ENCODE assay signal across 10 cellular contexts in the genomic region with DNA sequence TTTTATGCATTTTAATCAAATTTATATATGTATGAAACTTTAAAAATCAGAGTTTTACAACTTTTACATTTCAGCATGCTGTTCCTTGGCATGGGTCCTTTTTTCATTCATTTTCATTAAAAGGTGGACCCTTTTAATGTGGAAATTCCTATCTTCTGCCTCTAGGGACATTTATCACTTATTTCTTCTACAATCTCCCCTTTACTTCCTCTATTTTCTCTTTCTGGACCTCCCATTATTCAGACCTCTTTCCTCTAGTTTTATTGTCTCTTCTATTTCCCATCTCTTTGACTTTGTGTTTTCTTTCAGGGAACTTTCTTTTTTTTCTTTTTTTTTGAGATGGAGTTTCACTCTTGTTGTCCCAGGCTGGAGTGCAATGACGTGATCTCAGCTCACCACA. TPM values are rescaled to one million over a fixed set of nuclear protein-coding genes. Genes with fewer than 3 reads are reported as not detected.
DNase-seq lines count a peak whose midpoint lies in the region; ATAC-seq and TF ChIP-seq lines count a peak whose summit lies in the region.
"Had no signal": no experiment of that assay in that cellular context is flagged by ENCODE, and none has a peak within 500 bp of the region (broad histone marks: within the 10 kb centered on the region; RNA-seq: fewer than 3 reads in every experiment).

No MANE protein-coding gene starts in this region.

- H3K27me3 ChIP-seq in BLaER1 (peaks cover 38% of the 10 kb centered on the region), HUES64 (ENCODE audit: insufficient read depth, low read length) (peaks cover 50% of the 10 kb centered on the region)

- H3K9ac ChIP-seq in BLaER1, result no peak overlapping the region
- H3K9ac ChIP-seq in HUES64 (ENCODE audit: low read depth, low read length), result no peak overlapping the region

- H3K4me1 Mint-ChIP-seq in activated T-helper 2 cell treated with anti-CD3 and anti-CD28 coated beads, Interferon-gamma antibody, Interleukin-2, Interleukin-4, amounts not matched to agents 10 μg/mL and 5 μg/mL and 100 μg/mL, durations not matched to agents 14 hours and 24 hours and 36 hours (ENCODE audit: low read depth), result peaks cover 5% of the 10 kb centered on the region
- H3K4me1 Mint-ChIP-seq in mesothelial cell of epicardium, result peaks cover 6% of the 10 kb centered on the region
- H3K4me1 Mint-ChIP-seq in activated CD4-positive, alpha-beta T cell treated with anti-CD3 and anti-CD28 coated beads for 36 hours, result peaks cover 5% of the 10 kb centered on the region

- no peaks in the 10 kb centered on the region for H3K9me3 Mint-ChIP-seq in activated T-helper 2 cell treated with anti-CD3 and anti-CD28 coated beads, Interferon-gamma antibody, Interleukin-2, Interleukin-4, amounts not matched to agents 10 μg/mL and 5 μg/mL and 100 μg/mL, durations not matched to agents 14 hours and 24 hours and 36 hours
- no peaks in the 10 kb centered on the region for H3K9me3 Mint-ChIP-seq in mesothelial cell of epicardium
- H3K9me3 Mint-ChIP-seq in activated CD4-positive, alpha-beta T cell treated with anti-CD3 and anti-CD28 coated beads for 36 hours (ENCODE audit: low read depth), result no peaks in the 10 kb centered on the region

- H3K4me2 ChIP-seq in BLaER1, result peak overlapping the region; percentile 88

- H4K20me1 ChIP-seq in BLaER1, result peaks cover 10% of the 10 kb centered on the region

- 52% methylated on average over 1 of the region's 1 CpG for WGBS in HUES64

- ATAC-seq in activated CD4-positive, alpha-beta T cell treated with anti-CD3 and anti-CD28 coated beads for 36 hours, result no peak

- H3K27ac ChIP-seq in BLaER1 (no peak overlapping the region), HUES64 (ENCODE audit: low read depth, low read length) (no peak overlapping the region)

- H3K4me1 ChIP-seq in BLaER1 (peaks cover 39% of the 10 kb centered on the region), HUES64 (ENCODE audit: insufficient read depth, low read length) (peaks cover 8% of the 10 kb centered on the region; the same call in 1 of the 2 replicates)

- CTCF ChIA-PET in activated CD4-positive, alpha-beta T cell treated with anti-CD3 and anti-CD28 coated beads for 36 hours (lab: Charles Lee), result interaction anchor here (0.9 to 1.5 kb wide), 5 partner anchors 8 to 55 kb away, joined by 3 to 4 read pairs (median 3); no protein-coding TSS in a partner anchor

- H3K4me3 ChIP-seq in BLaER1 (no peak overlapping the region), HUES64 (ENCODE audit: low read length) (peak overlapping the region; percentile 66)

- H3K36me3 ChIP-seq in BLaER1 (no peaks in the 10 kb centered on the region), HUES64 (ENCODE audit: insufficient read depth, low read length) (no peaks in the 10 kb centered on the region)

- DNase-seq in activated T-helper 2 cell treated with anti-CD3 and anti-CD28 coated beads, Interferon-gamma antibody, Interleukin-2, Interleukin-4, amounts not matched to agents 10 μg/mL and 5 μg/mL and 100 μg/mL, durations not matched to agents 14 hours and 24 hours and 36 hours (ENCODE audit: low spot score), result no peak
- no peak for DNase-seq in mesothelial cell of epicardium (ENCODE audit: low spot score in 2 of 2, unreplicated experiment in 2 of 2)
- DNase-seq in dedifferentiated amniotic fluid mesenchymal stem cell (ENCODE audit: extremely low spot score), result no peak
- DNase-seq in iPS-NIHi7 (ENCODE audit: extremely low spot score), result no peak
- DNase-seq in activated CD4-positive, alpha-beta T cell treated with anti-CD3 and anti-CD28 coated beads for 36 hours, result no peak
- DNase-seq in HuH-7 (ENCODE audit: low spot score), result no peak
- DNase-seq: activated CD4-positive, alpha-beta T cell treated with anti-CD3 and anti-CD28 coated beads for 4 hours; GOT3 had no signal

- peak overlapping the region; percentile 15 for H3K4me3 Mint-ChIP-seq in activated T-helper 2 cell treated with anti-CD3 and anti-CD28 coated beads, Interferon-gamma antibody, Interleukin-2, Interleukin-4, amounts not matched to agents 10 μg/mL and 5 μg/mL and 100 μg/mL, durations not matched to agents 14 hours and 24 hours and 36 hours (ENCODE audit: low read depth)
- peak overlapping the region; percentile 60 for H3K4me3 Mint-ChIP-seq in mesothelial cell of epicardium
- H3K4me3 Mint-ChIP-seq in activated CD4-positive, alpha-beta T cell treated with anti-CD3 and anti-CD28 coated beads for 36 hours, result no peak overlapping the region

- POLR2A ChIA-PET in activated CD4-positive, alpha-beta T cell treated with anti-CD3 and anti-CD28 coated beads for 36 hours (lab: Charles Lee), result no interaction called here

- H3K27me3 Mint-ChIP-seq in activated T-helper 2 cell treated with anti-CD3 and anti-CD28 coated beads, Interferon-gamma antibody, Interleukin-2, Interleukin-4, amounts not matched to agents 10 μg/mL and 5 μg/mL and 100 μg/mL, durations not matched to agents 14 hours and 24 hours and 36 hours (ENCODE audit: low read depth), result peaks cover 47% of the 10 kb centered on the region
- peaks cover 58% of the 10 kb centered on the region for H3K27me3 Mint-ChIP-seq in mesothelial cell of epicardium (ENCODE audit: low read depth)
- peaks cover 40% of the 10 kb centered on the region for H3K27me3 Mint-ChIP-seq in activated CD4-positive, alpha-beta T cell treated with anti-CD3 and anti-CD28 coated beads for 36 hours

- TF ChIP-seq CTCF in mesothelial cell of epicardium (IDR thresholded peaks at IDR 0.05; ENCODE audit: unreplicated experiment), result peak; percentile 16

- H3K9me3 ChIP-seq in BLaER1 (no peaks in the 10 kb centered on the region), HUES64 (ENCODE audit: insufficient read depth, low read depth, low read length) (no peaks in the 10 kb centered on the region)

- H3K36me3 Mint-ChIP-seq in activated T-helper 2 cell treated with anti-CD3 and anti-CD28 coated beads, Interferon-gamma antibody, Interleukin-2, Interleukin-4, amounts not matched to agents 10 μg/mL and 5 μg/mL and 100 μg/mL, durations not matched to agents 14 hours and 24 hours and 36 hours (ENCODE audit: low read depth), result no peaks in the 10 kb centered on the region
- no peaks in the 10 kb centered on the region for H3K36me3 Mint-ChIP-seq in mesothelial cell of epicardium
- H3K36me3 Mint-ChIP-seq in activated CD4-positive, alpha-beta T cell treated with anti-CD3 and anti-CD28 coated beads for 36 hours (ENCODE audit: low read depth), result no peaks in the 10 kb centered on the region

- intact Hi-C loops in activated T-helper 2 cell treated with anti-CD3 and anti-CD28 coated beads, Interferon-gamma antibody, Interleukin-2, Interleukin-4, amounts not matched to agents 10 μg/mL and 5 μg/mL and 100 μg/mL, durations not matched to agents 14 hours and 24 hours and 36 hours (cut with micrococcal nuclease), result loop anchor here (5.0 kb wide), 1 partner anchor 37 kb away; a partner anchor contains a TSS
- intact Hi-C loops in activated CD4-positive, alpha-beta T cell treated with anti-CD3 and anti-CD28 coated beads for 36 hours (cut with DNase I, micrococcal nuclease), result no loop called here

- no peak overlapping the region for H3K27ac Mint-ChIP-seq in activated T-helper 2 cell treated with anti-CD3 and anti-CD28 coated beads, Interferon-gamma antibody, Interleukin-2, Interleukin-4, amounts not matched to agents 10 μg/mL and 5 μg/mL and 100 μg/mL, durations not matched to agents 14 hours and 24 hours and 36 hours
- no peak overlapping the region for H3K27ac Mint-ChIP-seq in mesothelial cell of epicardium
- no peak overlapping the region for H3K27ac Mint-ChIP-seq in activated CD4-positive, alpha-beta T cell treated with anti-CD3 and anti-CD28 coated beads for 36 hours

RNA-seq across cellular contexts. Expression of a gene that starts 5.7 kb away (rescaled TPM):
- polyA plus RNA-seq in HUES64 (2013, experiment 1 of 2), result 1.9 TPM
- 0.44 TPM for polyA plus RNA-seq in HUES64 (2013, experiment 2 of 2)
- total RNA-seq in activated T-helper 2 cell treated with anti-CD3 and anti-CD28 coated beads, Interferon-gamma antibody, Interleukin-2, Interleukin-4, amounts not matched to agents 10 μg/mL and 5 μg/mL and 100 μg/mL, durations not matched to agents 14 hours and 24 hours and 36 hours, result not detected in 2 replicates
- 0.24 to 0.25 TPM (median 0.25 TPM) in 3 replicates for total RNA-seq in mesothelial cell of epicardium
- total RNA-seq in activated CD4-positive, alpha-beta T cell treated with anti-CD3 and anti-CD28 coated beads for 36 hours, result not detected

RNA-seq across cellular contexts. Expression of a gene that starts 36.1 kb away (rescaled TPM):
- polyA plus RNA-seq in HUES64 (2013, experiment 1 of 2), result 8.6 TPM
- polyA plus RNA-seq in HUES64 (2013, experiment 2 of 2), result 8.2 TPM
- 49.6 and 51.3 TPM in 2 replicates for total RNA-seq in activated T-helper 2 cell treated with anti-CD3 and anti-CD28 coated beads, Interferon-gamma antibody, Interleukin-2, Interleukin-4, amounts not matched to agents 10 μg/mL and 5 μg/mL and 100 μg/mL, durations not matched to agents 14 hours and 24 hours and 36 hours
- total RNA-seq in mesothelial cell of epicardium, result 47.6 to 48.1 TPM (median 47.9 TPM) in 3 replicates
- total RNA-seq in activated CD4-positive, alpha-beta T cell treated with anti-CD3 and anti-CD28 coated beads for 36 hours, result 10 to 100 TPM; 35.2 to 35.6 TPM
